11 cellular contexts compared by ENCODE assay signal in genomic region chr1:35188578-35189392, GRCh38. TPM values are rescaled to one million over a fixed set of nuclear protein-coding genes. Genes with fewer than 3 reads are reported as not detected.
DNase-seq lines count a peak whose midpoint lies in the region; ATAC-seq, FAIRE-seq and TF ChIP-seq lines count a peak whose summit lies in the region.
"Had no signal": no experiment of that assay in that cellular context is flagged by ENCODE, and none has a peak within 500 bp of the region (broad histone marks: within the 10 kb centered on the region; RNA-seq: fewer than 3 reads in every experiment).

No MANE protein-coding gene starts in this region.

- H3K9me3 ChIP-seq in BE2C (no peaks in the 10 kb centered on the region), HUES6 (ENCODE audit: control insufficient read depth, insufficient read depth, low read depth, low read length) (no peaks in the 10 kb centered on the region), astrocyte (ENCODE audit: insufficient read depth, low read depth, low read length) (no peaks in the 10 kb centered on the region), gastroesophageal sphincter (no peaks in the 10 kb centered on the region)
- H3K9me3 ChIP-seq: ascending aorta had no signal

- H4K20me1 ChIP-seq in astrocyte (ENCODE audit: insufficient read depth, low read length): peaks cover 81% of the 10 kb centered on the region

- in situ Hi-C loops in GM13977 (cut with MboI; ENCODE audit: low pct_unique_long_range_greater_than_20kb, low sequenced_read_pairs, unreplicated experiment): no loop called here

- peaks cover 92% of the 10 kb centered on the region for H3K79me2 ChIP-seq in astrocyte (ENCODE audit: insufficient read depth, low read length)

- no peaks in the 10 kb centered on the region for H3K4me1 ChIP-seq in BE2C
- H3K4me1 ChIP-seq in HUES6 (ENCODE audit: control insufficient read depth, insufficient read depth, low read length): peaks cover 6% of the 10 kb centered on the region; the same call in 1 of the 2 replicates
- H3K4me1 ChIP-seq in astrocyte (ENCODE audit: insufficient read depth, low read length): peaks cover 24% of the 10 kb centered on the region
- H3K4me1 ChIP-seq in gastroesophageal sphincter: peaks cover 9 to 81% (median 32%) of the 10 kb centered on the region in 3 donors

- no peak for FAIRE-seq in astrocyte (lab: Jason Lieb, UNC)

- DNase-seq in BE2C (no peak), astrocyte (ENCODE audit: low read depth) (no peak), naive B cell (no peak), NCI-H345 treated with DMSO at 0.1 percent for 48 hours (lab: John Stamatoyannopoulos, UW; ENCODE audit: unreplicated experiment) (no peak), GM13977 (ENCODE audit: low spot score) (no peak)
- DNase-seq: NCI-H2171 had no signal

- no peak for TF ChIP-seq POLR2A in gastroesophageal sphincter (IDR thresholded peaks at IDR 0.05)

- H3K27me3 ChIP-seq in BE2C: no peaks in the 10 kb centered on the region
- H3K27me3 ChIP-seq in HUES6 (ENCODE audit: control insufficient read depth, insufficient read depth, low read length): no peaks in the 10 kb centered on the region
- no peaks in the 10 kb centered on the region for H3K27me3 ChIP-seq in astrocyte (ENCODE audit: insufficient read depth, low read length)
- no peaks in the 10 kb centered on the region for H3K27me3 ChIP-seq in gastroesophageal sphincter
- H3K27me3 ChIP-seq: ascending aorta had no signal

- H3K27ac Mint-ChIP-seq in astrocyte (ENCODE audit: unreplicated experiment) (no peak overlapping the region), naive B cell (peak overlapping the region in 4 of 6 donors; percentile 28 to 85 (median 48))

- ATAC-seq in naive B cell (ENCODE audit: low read depth in 2 of 2) (no peak), gastroesophageal sphincter (no peak), GM21737 (IDR thresholded peaks at IDR 0.05; ENCODE audit: unreplicated experiment) (no peak)
- ATAC-seq: activated CD4-positive, CD25-positive, alpha-beta regulatory T cell treated with anti-CD3 and anti-CD28 coated beads, Interleukin-2, amount 50 U/mL, for 24 hours had no signal

- WGBS in gastroesophageal sphincter (ENCODE audit: low coverage in 1 of 2), 2 donors: 63 to 64% methylated on average over 15 to 20 of the region's 20 CpGs

- H3K27me3 Mint-ChIP-seq in astrocyte (ENCODE audit: low read depth, unreplicated experiment): no peaks in the 10 kb centered on the region
- no peaks in the 10 kb centered on the region for H3K27me3 Mint-ChIP-seq in naive B cell

- peak overlapping the region; percentile 95 for H3K4me3 Mint-ChIP-seq in astrocyte (ENCODE audit: unreplicated experiment)
- H3K4me3 Mint-ChIP-seq in naive B cell: peak overlapping the region in 4 of 8 donors; percentile 59 to 83 (median 66)

- TF ChIP-seq EP300 in gastroesophageal sphincter (IDR thresholded peaks at IDR 0.05): no peak

- H3K9me3 Mint-ChIP-seq in astrocyte (ENCODE audit: unreplicated experiment) (no peaks in the 10 kb centered on the region), naive B cell (no peaks in the 10 kb centered on the region)

- peak overlapping the region; percentile 95 for H3K4me2 ChIP-seq in astrocyte (ENCODE audit: low read length)

- H3K9ac ChIP-seq in HUES6 (ENCODE audit: low read length) (no peak overlapping the region), astrocyte (ENCODE audit: low read length) (peak overlapping the region; percentile 98)

- no peak overlapping the region for H2AFZ ChIP-seq in astrocyte (ENCODE audit: low read depth, low read length)

- no peak overlapping the region for H3K27ac ChIP-seq in HUES6 (ENCODE audit: low read depth, low read length)
- no peak overlapping the region for H3K27ac ChIP-seq in astrocyte (ENCODE audit: low read depth, low read length)
- no peak overlapping the region for H3K27ac ChIP-seq in gastroesophageal sphincter
- H3K27ac ChIP-seq: ascending aorta had no signal

- H3K36me3 Mint-ChIP-seq in astrocyte (ENCODE audit: low read depth, unreplicated experiment): peaks cover 31% of the 10 kb centered on the region
- H3K36me3 Mint-ChIP-seq in naive B cell: peaks cover 55 to 70% of the 10 kb centered on the region in 2 donors

- H3K36me3 ChIP-seq in BE2C: peaks cover 87% of the 10 kb centered on the region
- H3K36me3 ChIP-seq in HUES6 (ENCODE audit: control insufficient read depth, insufficient read depth, low read length): peaks cover 80% of the 10 kb centered on the region
- H3K36me3 ChIP-seq in astrocyte (ENCODE audit: insufficient read depth, low read length): peaks cover 77% of the 10 kb centered on the region
- H3K36me3 ChIP-seq in gastroesophageal sphincter: peaks cover 28 to 77% of the 10 kb centered on the region in 2 donors

- TF ChIP-seq CTCF in BE2C (IDR thresholded peaks at IDR 0.05; ENCODE audit: low read depth, low read length): no peak
- no peak for TF ChIP-seq CTCF in astrocyte (IDR thresholded peaks at IDR 0.05; ENCODE audit: insufficient read depth, low read depth, low read length)
- TF ChIP-seq CTCF in gastroesophageal sphincter (IDR thresholded peaks at IDR 0.05): no peak
- no peak for TF ChIP-seq CTCF in GM13977 (IDR thresholded peaks at IDR 0.05; ENCODE audit: extremely low read depth, insufficient read depth, missing control alignments)

- H3K4me3 ChIP-seq in BE2C (ENCODE audit: low read depth, low read length) (peak overlapping the region; percentile 97), HUES6 (ENCODE audit: low read depth, low read length) (peak overlapping the region; percentile 90; the same call in 1 of the 2 replicates), astrocyte (ENCODE audit: insufficient read depth, low read depth, low read length) (peak overlapping the region; percentile 92), gastroesophageal sphincter (peak overlapping the region in 1 of 2 donors; percentile 100)

- H3K4me1 Mint-ChIP-seq in astrocyte (ENCODE audit: low read depth, unreplicated experiment): peaks cover 40% of the 10 kb centered on the region
- peaks cover 41 to 74% (median 53%) of the 10 kb centered on the region in 3 donors for H3K4me1 Mint-ChIP-seq in naive B cell

RNA-seq across cellular contexts. Expression of gene SFPQ, which starts 4.2 kb away (rescaled TPM):
- polyA plus RNA-seq in BE2C (2012; ENCODE audit: insufficient read depth, insufficient read length, low read depth): 234 TPM
- total RNA-seq in astrocyte (168 and 209 TPM in 2 replicates), gastroesophageal sphincter (100 to 1,000 TPM in 2 of 4 donors, 10 to 100 TPM in 2; 86.4 to 239 (median 146) TPM)
- polyA plus RNA-seq in naive B cell (ENCODE audit: low read depth in 6 of 6): 100 to 1,000 TPM in 5 of 6 donors, 10 to 100 TPM in 1; 71.0 to 191 (median 116) TPM
